ENCODE assay signal across 8 cellular contexts in the genomic region with DNA sequence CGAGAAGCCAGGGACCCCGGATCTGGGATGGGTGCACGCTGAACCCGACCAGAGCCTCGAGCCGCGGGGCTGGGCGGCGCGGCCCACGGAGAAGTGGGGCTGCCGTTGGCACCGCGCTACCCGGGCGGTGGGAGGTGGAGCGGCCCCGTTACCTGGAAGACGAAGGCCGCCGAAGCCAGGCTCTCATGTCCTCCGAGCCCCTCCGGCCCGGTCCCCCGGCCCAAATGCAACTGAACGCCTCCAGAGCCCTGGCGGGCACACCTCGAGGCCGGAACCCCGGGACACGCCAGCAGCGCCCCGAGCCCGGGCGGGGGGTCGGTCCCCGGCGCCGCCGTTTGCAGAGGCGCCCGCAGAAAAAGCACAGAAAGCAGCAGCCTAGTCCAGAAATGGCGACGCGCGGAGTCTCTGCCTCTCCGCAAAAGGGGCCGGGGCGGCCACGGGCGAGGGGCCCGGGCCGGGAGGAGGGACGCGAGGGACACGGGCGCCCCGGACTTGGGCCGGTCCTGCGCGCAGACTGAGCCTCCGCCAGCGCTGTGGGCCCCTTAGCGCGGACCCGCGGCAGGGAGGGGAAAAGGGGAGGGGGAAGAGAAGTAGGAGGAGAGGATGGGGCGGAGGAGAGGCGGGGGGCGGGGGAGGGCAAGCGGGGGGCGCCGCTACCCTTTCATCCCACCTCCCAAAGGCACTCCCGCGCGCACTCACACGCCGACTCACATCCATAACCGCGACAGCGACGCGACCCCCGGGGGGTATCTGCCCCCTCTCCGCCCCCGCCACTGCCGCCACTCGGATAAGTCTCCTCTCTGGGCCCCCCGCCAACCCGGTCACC. TPM values are rescaled to one million over a fixed set of nuclear protein-coding genes. Genes with fewer than 3 reads are reported as not detected.
DNase-seq lines count a peak whose midpoint lies in the region; ATAC-seq, FAIRE-seq and TF ChIP-seq lines count a peak whose summit lies in the region.

No MANE protein-coding gene starts in this region.

- 0 to 1% methylated on average over 66 to 84 of the region's 90 CpGs for WGBS in pancreas, 2 donors

- H3K27ac ChIP-seq in HUES6 (ENCODE audit: low read depth, low read length), result peak overlapping the region; percentile 92; the same call in 1 of the 2 replicates
- peak overlapping the region in 3 of 4 donors; percentile 89 to 95 (median 90) for H3K27ac ChIP-seq in pancreas

- H3K4me3 Mint-ChIP-seq in activated CD8-positive, alpha-beta T cell treated with anti-CD3 and anti-CD28 coated beads for 36 hours, result peak overlapping the region; percentile 71

- H3K9me3 ChIP-seq in HUES6 (ENCODE audit: control insufficient read depth, insufficient read depth, low read depth, low read length) (no peaks in the 10 kb centered on the region), pancreas (no peaks in the 10 kb centered on the region)

- H3K36me3 Mint-ChIP-seq in activated CD8-positive, alpha-beta T cell treated with anti-CD3 and anti-CD28 coated beads for 36 hours (ENCODE audit: low read depth), result no peaks in the 10 kb centered on the region

- peak overlapping the region; percentile 66 for H3K4me3 ChIP-seq in AG04449 (ENCODE audit: low read depth, low read length)
- no peak overlapping the region; the same call in 1 of the 2 replicates for H3K4me3 ChIP-seq in HUES6 (ENCODE audit: low read depth, low read length)
- H3K4me3 ChIP-seq in fibroblast of villous mesenchyme (ENCODE audit: low read depth, low read length), result peak overlapping the region; percentile 69
- peak overlapping the region; percentile 71 to 90 (median 90) for H3K4me3 ChIP-seq in pancreas

- TF ChIP-seq CTCF in AG04449 (IDR thresholded peaks at IDR 0.05; ENCODE audit: insufficient read depth, low read length, missing control alignments) (no peak), fibroblast of villous mesenchyme (IDR thresholded peaks at IDR 0.05; ENCODE audit: insufficient read depth, low read depth, low read length) (no peak), pancreas (IDR thresholded peaks at IDR 0.05) (no peak)
- TF ChIP-seq CTCF in activated CD8-positive, alpha-beta T cell treated with anti-CD3 and anti-CD28 coated beads for 36 hours (IDR thresholded peaks at IDR 0.05), result no peak

- H3K27me3 ChIP-seq in HUES6 (ENCODE audit: control insufficient read depth, insufficient read depth, low read length) (no peaks in the 10 kb centered on the region), pancreas (no peaks in the 10 kb centered on the region)

- peaks cover 28% of the 10 kb centered on the region for H3K4me1 Mint-ChIP-seq in activated CD8-positive, alpha-beta T cell treated with anti-CD3 and anti-CD28 coated beads for 36 hours (ENCODE audit: low read depth)

- in situ Hi-C loops in KBM-7 (cut with MboI; ENCODE audit: low pct_unique_long_range_greater_than_20kb, low sequenced_read_pairs), result no loop called here

- no peak for FAIRE-seq in pancreas (lab: Jason Lieb, UNC)

- H3K27me3 Mint-ChIP-seq in activated CD8-positive, alpha-beta T cell treated with anti-CD3 and anti-CD28 coated beads for 36 hours, result peaks cover 4% of the 10 kb centered on the region

- H3K27ac Mint-ChIP-seq in activated CD8-positive, alpha-beta T cell treated with anti-CD3 and anti-CD28 coated beads for 36 hours, result no peak overlapping the region

- CTCF ChIA-PET in AG04449 (lab: Yijun Ruan, JAX), result interaction anchor here (0.9 to 2.1 kb wide), 5 partner anchors 103 to 283 kb away, joined by 3 to 10 read pairs (median 4); no protein-coding TSS in a partner anchor
- CTCF ChIA-PET in activated CD8-positive, alpha-beta T cell treated with anti-CD3 and anti-CD28 coated beads for 36 hours (lab: Charles Lee), result interaction anchor here (1.1 to 4.9 kb wide), 3 partner anchors 24 to 328 kb away, joined by 3 to 27 read pairs (median 4); no protein-coding TSS in a partner anchor

- no peak for ATAC-seq in activated CD8-positive, alpha-beta T cell treated with anti-CD3 and anti-CD28 coated beads for 36 hours
- ATAC-seq in pancreas, result peak; percentile 8 to 32 (median 21)
- ATAC-seq in HG02970 (IDR thresholded peaks at IDR 0.05; ENCODE audit: low FRiP score, unreplicated experiment), result no peak

- POLR2A ChIA-PET in AG04449 (lab: Yijun Ruan, JAX), result interaction anchor here (0.6 kb wide), 1 partner anchor 55 kb away, joined by 3 read pairs; no protein-coding TSS in a partner anchor
- POLR2A ChIA-PET in activated CD8-positive, alpha-beta T cell treated with anti-CD3 and anti-CD28 coated beads for 36 hours (lab: Charles Lee), result no interaction called here

- H3K9ac ChIP-seq in HUES6 (ENCODE audit: low read length), result peak overlapping the region; percentile 93

- DNase-seq in AG04449 (ENCODE audit: low read depth, low spot score), result no peak
- DNase-seq in activated CD8-positive, alpha-beta T cell treated with anti-CD3 and anti-CD28 coated beads for 36 hours, result no peak
- no peak for DNase-seq in fibroblast of villous mesenchyme (ENCODE audit: low read depth)
- DNase-seq in pancreas, result peak; percentile 26 to 89 (median 50)
- no peak for DNase-seq in KBM-7
- DNase-seq in globus pallidus (ENCODE audit: low spot score), result no peak

- intact Hi-C loops in activated CD8-positive, alpha-beta T cell treated with anti-CD3 and anti-CD28 coated beads for 36 hours (cut with micrococcal nuclease), result loop anchor here (5.0 to 10.0 kb wide), 2 partner anchors 268 to 325 kb away; no protein-coding TSS in a partner anchor
- intact Hi-C loops in pancreas (cut with DNase I), result loop anchor here in 2 of 3 donors (10.0 kb wide), 1 partner anchor 265 kb away; no protein-coding TSS in a partner anchor

- peaks cover 35% of the 10 kb centered on the region for H3K4me1 ChIP-seq in HUES6 (ENCODE audit: control insufficient read depth, insufficient read depth, low read length)
- peaks cover 11 to 39% (median 15%) of the 10 kb centered on the region in 3 donors for H3K4me1 ChIP-seq in pancreas

- peaks cover 20% of the 10 kb centered on the region for H3K36me3 ChIP-seq in HUES6 (ENCODE audit: control insufficient read depth, insufficient read depth, low read length)
- no peaks in the 10 kb centered on the region for H3K36me3 ChIP-seq in pancreas

- no peaks in the 10 kb centered on the region for H3K9me3 Mint-ChIP-seq in activated CD8-positive, alpha-beta T cell treated with anti-CD3 and anti-CD28 coated beads for 36 hours

RNA-seq across cellular contexts. Expression of a gene that starts 1.4 kb away (rescaled TPM):
- 1 to 10 TPM in 1 of 2 experiments, under 1 TPM in 1; 0.69 to 1.0 TPM for total RNA-seq in activated CD8-positive, alpha-beta T cell treated with anti-CD3 and anti-CD28 coated beads for 36 hours
- 1.3 and 1.9 TPM in 2 replicates for total RNA-seq in fibroblast of villous mesenchyme
- 10 to 100 TPM in 1 of 6 donors, 1 to 10 TPM in 5; 2.6 to 13.1 (median 4.2) TPM for total RNA-seq in pancreas
- polyA plus RNA-seq in pancreas, result 1 to 10 TPM; 2.5 to 3.1 TPM

Comparison
In these comparisons a context has a peak if more than half of its experiments do, and no peak if none do; other contexts are left out.
1. DNase-seq: peak in pancreas (6 of 6); none in AG04449 (single experiment), activated CD8-positive, alpha-beta T cell treated with anti-CD3 and anti-CD28 coated beads for 36 hours (single experiment), fibroblast of villous mesenchyme (single experiment), KBM-7 (single experiment) and globus pallidus (single experiment).
2. ATAC-seq: peak in pancreas (4 of 4); none in activated CD8-positive, alpha-beta T cell treated with anti-CD3 and anti-CD28 coated beads for 36 hours (single experiment) and HG02970 (single experiment).